Comparison of ENCODE assay signal across 1 cellular context in genomic region chr6:5723905-5724691, GRCh38.
A peak's percentile ranks its signal among the peaks of the same experiment; 100 is the strongest.
TF ChIP-seq lines count a peak whose summit lies in the region.

No MANE protein-coding gene starts in this region.

TF ChIP-seq in GM12878, 131 proteins besides CTCF, POLR2A, EP300 and RAD21 (continued from another document and continues in another):
- no peak for TF ChIP-seq BCLAF1 (IDR thresholded peaks at IDR 0.05)
- TF ChIP-seq EED (IDR thresholded peaks at IDR 0.05; ENCODE audit: low read depth), result peak; percentile 99
- no peak for TF ChIP-seq HDGF (IDR thresholded peaks at IDR 0.05)
- no peak for TF ChIP-seq PKNOX1 (IDR thresholded peaks at IDR 0.05)
- TF ChIP-seq E4F1 (IDR thresholded peaks at IDR 0.05; ENCODE audit: borderline replicate concordance, partially characterized antibody), result no peak
- TF ChIP-seq TAF1 (IDR thresholded peaks at IDR 0.05; ENCODE audit: borderline replicate concordance, low read depth, low read length), result peak; percentile 81
- peak; percentile 95 for TF ChIP-seq GATAD2B (conservative IDR thresholded peaks at IDR 0.05; ENCODE audit: low read depth)
- peak; percentile 100 for TF ChIP-seq SPI1 (IDR thresholded peaks at IDR 0.05; ENCODE audit: borderline replicate concordance, insufficient read depth, low read depth, low read length)
- TF ChIP-seq ASH2L (IDR thresholded peaks at IDR 0.05; ENCODE audit: borderline replicate concordance, low read depth), result no peak
- TF ChIP-seq ZBTB40 (IDR thresholded peaks at IDR 0.05; ENCODE audit: borderline replicate concordance), result no peak
- no peak for TF ChIP-seq ZNF622 (IDR thresholded peaks at IDR 0.05)
- TF ChIP-seq ZNF592 (IDR thresholded peaks at IDR 0.05), result no peak
- no peak for TF ChIP-seq IRF5 (IDR thresholded peaks at IDR 0.05; ENCODE audit: borderline replicate concordance)
- no peak for TF ChIP-seq WRNIP1 (IDR thresholded peaks at IDR 0.05; ENCODE audit: borderline replicate concordance, low read depth, low read length)
- TF ChIP-seq RCOR1 (conservative IDR thresholded peaks at IDR 0.05; ENCODE audit: low read depth, low read length), result peak; percentile 53; the same call in 1 of the 2 replicates
- 0 out of 2 replicates have a peak, but pooled peaks have one; percentile 31 for TF ChIP-seq REST (IDR thresholded peaks at IDR 0.05; ENCODE audit: low read depth, low read length)
- TF ChIP-seq ZBTB33 (IDR thresholded peaks at IDR 0.05), result no peak
- TF ChIP-seq ZZZ3 (IDR thresholded peaks at IDR 0.05; ENCODE audit: control insufficient read depth, insufficient read length, low read depth), result no peak
- TF ChIP-seq HCFC1 (IDR thresholded peaks at IDR 0.05; ENCODE audit: low read length), result 0 out of 2 replicates have a peak, but pooled peaks have one; percentile 22
- TF ChIP-seq NR2F1 (conservative IDR thresholded peaks at IDR 0.05), result peak; percentile 58
